36 cellular contexts compared by ENCODE assay signal in the genomic region with DNA sequence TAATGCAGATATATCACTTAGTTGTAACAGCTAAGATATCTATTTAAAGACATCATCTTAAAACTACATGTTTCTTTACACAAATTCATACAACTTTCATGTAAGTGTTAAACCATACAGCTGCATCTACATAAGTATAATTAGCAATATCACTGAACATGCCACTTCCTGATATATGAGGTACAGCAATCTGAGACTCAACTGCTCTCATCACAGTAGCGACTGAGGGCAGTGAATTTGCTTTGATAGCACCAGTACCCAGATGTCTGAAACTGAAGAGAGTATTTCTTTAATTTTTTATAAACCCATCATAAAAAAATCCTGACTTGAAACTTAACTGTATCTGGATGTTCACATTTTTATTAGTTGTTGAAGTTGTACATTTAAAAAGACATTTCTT. TPM values are rescaled to one million over a fixed set of nuclear protein-coding genes. Genes with fewer than 3 reads are reported as not detected.
"Had no signal": no experiment of that assay in that cellular context is flagged by ENCODE, and none has a peak within 500 bp of the region (broad histone marks: within the 10 kb centered on the region; RNA-seq: fewer than 3 reads in every experiment).

No MANE protein-coding gene starts in this region.

- H3K27ac ChIP-seq: adrenal gland, breast epithelium, cardiac muscle cell, coronary artery, dorsolateral prefrontal cortex, esophagus muscularis mucosa, foreskin keratinocyte, gastrocnemius medialis, heart left ventricle had no signal

- DNase-seq: activated CD4-positive, alpha-beta memory T cell treated with anti-CD3 and anti-CD28 coated beads, Interleukin-2, amount 10 ng/mL, durations not matched to agents 7 days and 5 days; activated CD4-positive, alpha-beta T cell treated with anti-CD3 and anti-CD28 coated beads for 1 hour; activated CD4-positive, alpha-beta T cell treated with anti-CD3 and anti-CD28 coated beads for 4 hours; activated CD4-positive, alpha-beta T cell treated with anti-CD3 and anti-CD28 coated beads, Interleukin-2, amount 10 ng/mL, durations not matched to agents 7 days and 5 days; activated CD4-positive, alpha-beta T cell treated with anti-CD3 and anti-CD28 coated beads, Interleukin-2, amount 50 U/mL, for 4 hours; activated CD4-positive, CD25-positive, alpha-beta regulatory T cell; activated CD8-positive, alpha-beta memory T cell treated with anti-CD3 and anti-CD28 coated beads, Interleukin-2, amount 50 U/mL, for 48 hours; activated effector memory CD4-positive, alpha-beta T cell treated with Interleukin-2 at 50 U/mL for 16 hours; activated gamma-delta T cell treated with Interleukin-2 at 50 U/mL for 16 hours; activated naive CD4-positive, alpha-beta T cell treated with anti-CD3 and anti-CD28 coated beads for 36 hours; activated naive CD8-positive, alpha-beta T cell treated with anti-CD3 and anti-CD28 coated beads for 36 hours; activated naive CD8-positive, alpha-beta T cell treated with anti-CD3 and anti-CD28 coated beads, Interleukin-2, amount 50 U/mL, for 24 hours; activated T-cell treated with anti-CD3 and anti-CD28 coated beads for 4 hours; activated T-cell treated with anti-CD3 and anti-CD28 coated beads, Interleukin-2, amount 50 U/mL, for 24 hours; activated T-cell treated with anti-CD3 and anti-CD28 coated beads, Interleukin-2, amount 50 U/mL, for 72 hours; adrenal gland; amygdala; aorta; central memory CD4-positive, alpha-beta T cell; cerebellar nuclear complex; dorsolateral prefrontal cortex; effector memory CD8-positive, alpha-beta T cell; erythroblast; foreskin keratinocyte; gastrocnemius medialis; glutamatergic neuron; heart left ventricle; hypothalamus; T-helper 2 cell had no signal

- H3K36me3 Mint-ChIP-seq: activated naive CD4-positive, alpha-beta T cell treated with anti-CD3 and anti-CD28 coated beads, Interleukin-2, amount 50 U/mL, for 24 hours; activated naive CD8-positive, alpha-beta T cell treated with anti-CD3 and anti-CD28 coated beads for 36 hours; brain had no signal

- H3K4me1 Mint-ChIP-seq: activated CD4-positive, alpha-beta memory T cell treated with anti-CD3 and anti-CD28 coated beads, Interleukin-2, amount 10 ng/mL, durations not matched to agents 7 days and 5 days; activated CD4-positive, alpha-beta T cell treated with anti-CD3 and anti-CD28 coated beads, Interleukin-2, amount 10 ng/mL, durations not matched to agents 7 days and 5 days; activated naive CD4-positive, alpha-beta T cell treated with anti-CD3 and anti-CD28 coated beads, Interleukin-2, amount 50 U/mL, for 24 hours had no signal

- H3K4me3 Mint-ChIP-seq: activated CD4-positive, alpha-beta memory T cell treated with anti-CD3 and anti-CD28 coated beads, Interleukin-2, amount 10 ng/mL, durations not matched to agents 7 days and 5 days; activated CD4-positive, alpha-beta T cell treated with anti-CD3 and anti-CD28 coated beads, Interleukin-2, amount 10 ng/mL, durations not matched to agents 7 days and 5 days; activated naive CD4-positive, alpha-beta T cell treated with anti-CD3 and anti-CD28 coated beads for 36 hours; activated naive CD4-positive, alpha-beta T cell treated with anti-CD3 and anti-CD28 coated beads, Interleukin-2, amount 50 U/mL, for 24 hours; activated naive CD8-positive, alpha-beta T cell treated with anti-CD3 and anti-CD28 coated beads for 36 hours; activated naive CD8-positive, alpha-beta T cell treated with anti-CD3 and anti-CD28 coated beads, Interleukin-2, amount 50 U/mL, for 24 hours; activated T-cell treated with anti-CD3 and anti-CD28 coated beads, Interleukin-2, amount 50 U/mL, for 24 hours; activated T-cell treated with anti-CD3 and anti-CD28 coated beads, Interleukin-2, amount 50 U/mL, for 72 hours; brain; dendritic cell treated with granulocyte-macrophage colony-stimulating factor and Interleukin-4, amounts not matched to agents 40 ng/mL and 50 ng/mL, for 4 days; effector memory CD8-positive, alpha-beta T cell had no signal

- ATAC-seq: activated naive CD8-positive, alpha-beta T cell treated with anti-CD3 and anti-CD28 coated beads, Interleukin-2, amount 50 U/mL, for 24 hours; activated T-cell treated with anti-CD3 and anti-CD28 coated beads, Interleukin-2, amount 50 U/mL, for 72 hours; effector memory CD8-positive, alpha-beta T cell; foreskin keratinocyte; gastrocnemius medialis; heart left ventricle had no signal

- H3K9me3 ChIP-seq: adrenal gland, breast epithelium, esophagus muscularis mucosa, gastrocnemius medialis had no signal

- H3K4me3 ChIP-seq: adrenal gland, breast epithelium, cardiac muscle cell, coronary artery, dorsolateral prefrontal cortex, esophagus muscularis mucosa, gastrocnemius medialis, heart left ventricle had no signal

- H3K27me3 ChIP-seq: adrenal gland, breast epithelium, cardiac muscle cell, dorsolateral prefrontal cortex, esophagus muscularis mucosa, gastrocnemius medialis, heart left ventricle had no signal

- H3K36me3 ChIP-seq: adrenal gland, breast epithelium, cardiac muscle cell, esophagus muscularis mucosa, gastrocnemius medialis, heart left ventricle had no signal

- H3K4me1 ChIP-seq: adrenal gland, breast epithelium, foreskin keratinocyte had no signal

- H3K9me3 Mint-ChIP-seq: activated CD4-positive, alpha-beta T cell treated with anti-CD3 and anti-CD28 coated beads, Interleukin-2, amount 10 ng/mL, durations not matched to agents 7 days and 5 days; activated naive CD4-positive, alpha-beta T cell treated with anti-CD3 and anti-CD28 coated beads, Interleukin-2, amount 50 U/mL, for 24 hours; activated T-cell treated with anti-CD3 and anti-CD28 coated beads, Interleukin-2, amount 50 U/mL, for 24 hours; dendritic cell treated with granulocyte-macrophage colony-stimulating factor and Interleukin-4, amounts not matched to agents 40 ng/mL and 50 ng/mL, for 4 days had no signal

- H3K27ac Mint-ChIP-seq: activated CD4-positive, alpha-beta memory T cell treated with anti-CD3 and anti-CD28 coated beads, Interleukin-2, amount 10 ng/mL, durations not matched to agents 7 days and 5 days; activated CD4-positive, alpha-beta T cell treated with anti-CD3 and anti-CD28 coated beads, Interleukin-2, amount 10 ng/mL, durations not matched to agents 7 days and 5 days; activated naive CD4-positive, alpha-beta T cell treated with anti-CD3 and anti-CD28 coated beads for 36 hours; activated naive CD4-positive, alpha-beta T cell treated with anti-CD3 and anti-CD28 coated beads, Interleukin-2, amount 50 U/mL, for 24 hours; activated naive CD8-positive, alpha-beta T cell treated with anti-CD3 and anti-CD28 coated beads for 36 hours; activated naive CD8-positive, alpha-beta T cell treated with anti-CD3 and anti-CD28 coated beads, Interleukin-2, amount 50 U/mL, for 24 hours; activated T-cell treated with anti-CD3 and anti-CD28 coated beads, Interleukin-2, amount 50 U/mL, for 24 hours; activated T-cell treated with anti-CD3 and anti-CD28 coated beads, Interleukin-2, amount 50 U/mL, for 72 hours; brain; dendritic cell treated with granulocyte-macrophage colony-stimulating factor and Interleukin-4, amounts not matched to agents 40 ng/mL and 50 ng/mL, for 4 days had no signal

RNA-seq across cellular contexts. Expression of a gene that starts 34.7 kb away (rescaled TPM):
- total RNA-seq: activated CD4-positive, alpha-beta memory T cell treated with anti-CD3 and anti-CD28 coated beads, Interleukin-2, amount 10 ng/mL, durations not matched to agents 7 days and 5 days; activated CD4-positive, alpha-beta T cell treated with anti-CD3 and anti-CD28 coated beads, Interleukin-2, amount 10 ng/mL, durations not matched to agents 7 days and 5 days; activated naive CD4-positive, alpha-beta T cell treated with anti-CD3 and anti-CD28 coated beads for 36 hours; activated naive CD8-positive, alpha-beta T cell treated with anti-CD3 and anti-CD28 coated beads for 36 hours had no signal
